ENCODE assay signal across 1 cellular context in the genomic region with DNA sequence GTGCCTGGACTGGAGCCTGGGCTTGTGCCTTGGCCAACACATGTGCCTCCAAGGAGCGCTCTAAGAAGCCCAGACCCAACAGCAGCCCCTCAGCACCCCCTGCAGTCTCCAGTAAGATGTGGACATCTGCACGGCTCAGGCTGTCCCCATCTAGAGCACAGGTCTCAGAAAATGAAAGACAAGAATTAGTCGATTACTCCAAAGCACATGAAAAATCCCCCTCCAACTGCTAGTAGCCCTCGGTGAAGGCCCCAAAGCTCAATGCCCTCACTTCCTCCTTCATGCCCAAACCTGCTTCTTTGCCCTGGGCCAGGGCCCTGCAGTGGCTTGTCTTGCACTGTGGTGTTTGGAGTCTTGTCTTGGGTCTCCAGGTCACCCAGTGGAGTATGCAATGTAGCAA.
TF ChIP-seq lines count a peak whose summit lies in the region.

No MANE protein-coding gene starts in this region.

TF ChIP-seq in SK-N-SH treated with all-trans-retinoic acid at 6 μM for 48 hours, 23 proteins besides CTCF, POLR2A, EP300 and RAD21 (continued from another document):
- TF ChIP-seq, protein P1, sequence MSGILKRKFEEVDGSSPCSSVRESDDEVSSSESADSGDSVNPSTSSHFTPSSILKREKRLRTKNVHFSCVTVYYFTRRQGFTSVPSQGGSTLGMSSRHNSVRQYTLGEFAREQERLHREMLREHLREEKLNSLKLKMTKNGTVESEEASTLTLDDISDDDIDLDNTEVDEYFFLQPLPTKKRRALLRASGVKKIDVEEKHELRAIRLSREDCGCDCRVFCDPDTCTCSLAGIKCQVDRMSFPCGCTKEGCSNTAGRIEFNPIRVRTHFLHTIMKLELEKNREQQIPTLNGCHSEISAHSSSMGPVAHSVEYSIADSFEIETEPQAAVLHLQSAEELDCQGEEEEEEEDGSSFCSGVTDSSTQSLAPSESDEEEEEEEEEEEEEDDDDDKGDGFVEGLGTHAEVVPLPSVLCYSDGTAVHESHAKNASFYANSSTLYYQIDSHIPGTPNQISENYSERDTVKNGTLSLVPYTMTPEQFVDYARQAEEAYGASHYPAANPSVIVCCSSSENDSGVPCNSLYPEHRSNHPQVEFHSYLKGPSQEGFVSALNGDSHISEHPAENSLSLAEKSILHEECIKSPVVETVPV (CRISPR knock-in tag; IDR thresholded peaks at IDR 0.05): no peak
- no peak for TF ChIP-seq ESRRG (CRISPR knock-in tag; IDR thresholded peaks at IDR 0.05)
TF ChIP-seq in SK-N-SH treated with all-trans-retinoic acid at 6 μM for 48 hours: peak in this region for 0.
